ENCODE assay signal across 30 cellular contexts in genomic region chr15:44490628-44491027, GRCh38. TPM values are rescaled to one million over a fixed set of nuclear protein-coding genes. Genes with fewer than 3 reads are reported as not detected.
A peak's percentile ranks its signal among the peaks of the same experiment; 100 is the strongest.
DNase-seq lines count a peak whose midpoint lies in the region; ATAC-seq and TF ChIP-seq lines count a peak whose summit lies in the region.
"Had no signal": no experiment of that assay in that cellular context is flagged by ENCODE, and none has a peak within 500 bp of the region (broad histone marks: within the 10 kb centered on the region; RNA-seq: fewer than 3 reads in every experiment).

No MANE protein-coding gene starts in this region.

- in situ Hi-C loops in KBM-7 (cut with MboI; ENCODE audit: low pct_unique_long_range_greater_than_20kb, low sequenced_read_pairs) = no loop called here

- H3K4me1 ChIP-seq in HEK293 (ENCODE audit: control insufficient read depth, insufficient read depth, low read length) = peaks cover 4% of the 10 kb centered on the region
- H3K4me1 ChIP-seq: neural progenitor cell had no signal

- ATAC-seq in activated T-helper 17 cell treated with anti-CD3 and anti-CD28 coated beads, Interleukin-2, amount 50 U/mL, for 72 hours (replicated peaks) = no peak
- ATAC-seq in naive thymus-derived CD8-positive, alpha-beta T cell = no peak
- ATAC-seq: activated naive CD8-positive, alpha-beta T cell treated with anti-CD3 and anti-CD28 coated beads, Interleukin-2, amount 50 U/mL, for 24 hours; left ventricle myocardium superior; mucosa of descending colon; psoas muscle had no signal

- H3K4me1 Mint-ChIP-seq in activated T-helper 17 cell treated with anti-CD3 and anti-CD28 coated beads, Interleukin-2, amount 50 U/mL, for 72 hours = peaks cover 22% of the 10 kb centered on the region
- peaks cover 0 to 12% (median 8%) of the 10 kb centered on the region in 4 donors for H3K4me1 Mint-ChIP-seq in naive thymus-derived CD8-positive, alpha-beta T cell
- H3K4me1 Mint-ChIP-seq: neural progenitor cell had no signal

- TF ChIP-seq CTCF in AG04450 (IDR thresholded peaks at IDR 0.05; ENCODE audit: low read depth, low read length) (no peak), HEK293 (tag by site-specific recombination; IDR thresholded peaks at IDR 0.05) (no peak)

- no peaks in the 10 kb centered on the region for H3K27me3 ChIP-seq in AG04450 (ENCODE audit: control insufficient read depth, insufficient read depth, low read length)
- H3K27me3 ChIP-seq: cardiac muscle cell, neural progenitor cell, SJSA1 had no signal

- peaks cover 13 to 33% of the 10 kb centered on the region in 2 experiments; a peak in 2 of 3 replicates for H3K36me3 ChIP-seq in HEK293 (ENCODE audit: control insufficient read depth in 2 of 2, insufficient read depth in 1 of 2, low read length in 2 of 2)

- H3K36me3 Mint-ChIP-seq in activated T-helper 17 cell treated with anti-CD3 and anti-CD28 coated beads, Interleukin-2, amount 50 U/mL, for 72 hours (ENCODE audit: low read depth) = peaks cover 85% of the 10 kb centered on the region
- H3K36me3 Mint-ChIP-seq in naive thymus-derived CD8-positive, alpha-beta T cell = peaks cover 4 to 83% (median 18%) of the 10 kb centered on the region in 3 donors

- DNase-seq in AG04450 (ENCODE audit: low read depth, low spot score) (peak; percentile 62), iris pigment epithelial cell (ENCODE audit: low read depth) (peak; percentile 58), erythroblast (lab: John Stamatoyannopoulos, UW) (no peak), KBM-7 (no peak), retina (no peak)
- no peak for DNase-seq in naive thymus-derived CD8-positive, alpha-beta T cell
- DNase-seq: activated CD4-positive, alpha-beta T cell treated with anti-CD3 and anti-CD28 coated beads, Interleukin-2, amount 10 ng/mL, durations not matched to agents 7 days and 5 days; activated CD8-positive, alpha-beta memory T cell treated with anti-CD3 and anti-CD28 coated beads, Interleukin-2, amount 50 U/mL, for 4 hours; activated effector memory CD4-positive, alpha-beta T cell treated with Interleukin-2 at 50 U/mL for 16 hours; activated naive CD8-positive, alpha-beta T cell treated with anti-CD3 and anti-CD28 coated beads, Interleukin-2, amount 50 U/mL, for 24 hours; cortex of kidney; H7; immature natural killer cell; left ventricle myocardium superior; mucosa of descending colon; NCI-H1092 treated with DMSO at 0.1 percent for 48 hours; NCI-H1930; NCI-H2227 treated with DMSO at 0.1 percent for 48 hours; OCI-M1; psoas muscle; stimulated activated CD4-positive, alpha-beta T cell treated with anti-CD3 and anti-CD28 coated beads, Interleukin-1b, Interleukin-23, amount 100 ng/mL, for 48 hours; substantia nigra; T-helper 2 cell had no signal

- POLR2A ChIA-PET in AG04450 (lab: Yijun Ruan, JAX) = interaction anchor here (0.8 to 2.3 kb wide), 4 partner anchors 46 to 666 kb away, joined by 3 to 13 read pairs (median 5); partner anchors contain the start of genes EIF3J and MFAP1
- POLR2A ChIA-PET in HEK293 (lab: Yijun Ruan, JAX) = interaction anchor here (0.6 kb wide), 1 partner anchor 178 kb away, joined by 3 read pairs; no protein-coding TSS in a partner anchor
- POLR2A ChIA-PET in naive thymus-derived CD8-positive, alpha-beta T cell (lab: Charles Lee) = no interaction called here

- no peak overlapping the region for H3K4me3 ChIP-seq in AG04450 (ENCODE audit: low read depth, low read length)
- no peak overlapping the region for H3K4me3 ChIP-seq in HEK293 (ENCODE audit: low read depth, low read length)
- H3K4me3 ChIP-seq: cardiac muscle cell, mucosa of descending colon, neural progenitor cell, psoas muscle, SJSA1, skin epidermis had no signal

- peak overlapping the region; percentile 68 for H3K27ac Mint-ChIP-seq in activated T-helper 17 cell treated with anti-CD3 and anti-CD28 coated beads, Interleukin-2, amount 50 U/mL, for 72 hours
- H3K27ac Mint-ChIP-seq in naive thymus-derived CD8-positive, alpha-beta T cell = peak overlapping the region in 3 of 10 donors; percentile 1 to 89 (median 66)
- H3K27ac Mint-ChIP-seq: activated CD4-positive, alpha-beta T cell treated with anti-CD3 and anti-CD28 coated beads, Interleukin-2, amount 10 ng/mL, durations not matched to agents 7 days and 5 days; activated naive CD8-positive, alpha-beta T cell treated with anti-CD3 and anti-CD28 coated beads, Interleukin-2, amount 50 U/mL, for 24 hours; neural progenitor cell had no signal

- TF ChIP-seq POLR2A in erythroblast (IDR thresholded peaks at IDR 0.05; ENCODE audit: low read length) = no peak

- no peak overlapping the region for H3K4me3 Mint-ChIP-seq in activated T-helper 17 cell treated with anti-CD3 and anti-CD28 coated beads, Interleukin-2, amount 50 U/mL, for 72 hours
- no peak overlapping the region for H3K4me3 Mint-ChIP-seq in naive thymus-derived CD8-positive, alpha-beta T cell
- H3K4me3 Mint-ChIP-seq: activated CD4-positive, alpha-beta T cell treated with anti-CD3 and anti-CD28 coated beads, Interleukin-2, amount 10 ng/mL, durations not matched to agents 7 days and 5 days; activated naive CD8-positive, alpha-beta T cell treated with anti-CD3 and anti-CD28 coated beads, Interleukin-2, amount 50 U/mL, for 24 hours; immature natural killer cell; neural progenitor cell had no signal

- CTCF ChIA-PET in AG04450 (lab: Charles Lee) = interaction anchor here (0.9 to 3.8 kb wide), 3 partner anchors 11 to 64 kb away, joined by 3 to 27 read pairs (median 3); no protein-coding TSS in a partner anchor
- CTCF ChIA-PET in HEK293 (lab: Yijun Ruan, JAX) = interaction anchor here (0.8 to 3.8 kb wide), 2 partner anchors 9 to 11 kb away, joined by 3 to 10 read pairs; no protein-coding TSS in a partner anchor

- no peaks in the 10 kb centered on the region for H3K27me3 Mint-ChIP-seq in activated T-helper 17 cell treated with anti-CD3 and anti-CD28 coated beads, Interleukin-2, amount 50 U/mL, for 72 hours
- H3K27me3 Mint-ChIP-seq in naive thymus-derived CD8-positive, alpha-beta T cell = no peaks in the 10 kb centered on the region
- H3K27me3 Mint-ChIP-seq: activated CD4-positive, alpha-beta T cell treated with anti-CD3 and anti-CD28 coated beads, Interleukin-2, amount 10 ng/mL, durations not matched to agents 7 days and 5 days; activated naive CD8-positive, alpha-beta T cell treated with anti-CD3 and anti-CD28 coated beads, Interleukin-2, amount 50 U/mL, for 24 hours had no signal

- H3K27ac ChIP-seq in AG04450 (ENCODE audit: low read depth, low read length) (no peak overlapping the region), HEK293 (ENCODE audit: extremely low read depth, low read depth, low read length) (no peak overlapping the region)
- H3K27ac ChIP-seq: C4-2B, cardiac muscle cell, neural progenitor cell, psoas muscle, SJSA1, skin epidermis had no signal

- H3K9me3 ChIP-seq in AG04450 (ENCODE audit: control insufficient read depth, insufficient read depth, low read length) (no peaks in the 10 kb centered on the region), HEK293 (ENCODE audit: control insufficient read depth, insufficient read depth, low read depth, low read length) (no peaks in the 10 kb centered on the region)
- H3K9me3 ChIP-seq: mucosa of descending colon, psoas muscle, SJSA1 had no signal

- H3K9me3 Mint-ChIP-seq in activated T-helper 17 cell treated with anti-CD3 and anti-CD28 coated beads, Interleukin-2, amount 50 U/mL, for 72 hours = no peaks in the 10 kb centered on the region
- H3K9me3 Mint-ChIP-seq in naive thymus-derived CD8-positive, alpha-beta T cell = no peaks in the 10 kb centered on the region
- H3K9me3 Mint-ChIP-seq: activated CD4-positive, alpha-beta T cell treated with anti-CD3 and anti-CD28 coated beads, Interleukin-2, amount 10 ng/mL, durations not matched to agents 7 days and 5 days; activated naive CD8-positive, alpha-beta T cell treated with anti-CD3 and anti-CD28 coated beads, Interleukin-2, amount 50 U/mL, for 24 hours; immature natural killer cell; neural progenitor cell had no signal

TF ChIP-seq in HEK293, 187 proteins besides CTCF, POLR2A, EP300 and RAD21 (continues in another document):
- TF ChIP-seq SCRT2 (tag by site-specific recombination; IDR thresholded peaks at IDR 0.05) (peak; percentile 83), ZNF26 (tag by site-specific recombination; IDR thresholded peaks at IDR 0.05) (no peak), ZNF132 (tag by site-specific recombination; IDR thresholded peaks at IDR 0.05; ENCODE audit: borderline replicate concordance) (no peak), ZNF837 (tag by site-specific recombination; IDR thresholded peaks at IDR 0.05) (no peak), PRDM6 (tag by site-specific recombination; IDR thresholded peaks at IDR 0.05) (no peak), ZNF600 (tag by site-specific recombination; IDR thresholded peaks at IDR 0.05) (peak; percentile 89), KLF16 (tag by site-specific recombination; IDR thresholded peaks at IDR 0.05) (no peak)

RNA-seq across cellular contexts. Expression of gene EIF3J, which starts 46.3 kb away (rescaled TPM):
- 70.9 and 97.5 TPM in 2 replicates for polyA plus RNA-seq in AG04450 (2011; rRNA removed)
- polyA minus RNA-seq in AG04450 (2011; rRNA and poly(A)+ RNA removed) = 21.4 and 57.4 TPM in 2 replicates
- total RNA-seq in activated T-helper 17 cell treated with anti-CD3 and anti-CD28 coated beads, Interleukin-2, amount 50 U/mL, for 72 hours = 10 to 100 TPM; 43.5 to 99.1 TPM
- 10 to 100 TPM; 70.9 to 77.4 TPM for total RNA-seq in naive thymus-derived CD8-positive, alpha-beta T cell
- 10 to 100 TPM; 15.3 to 18.4 (median 16.2) TPM for polyA plus RNA-seq in naive thymus-derived CD8-positive, alpha-beta T cell

Comparison
In these comparisons a context has a peak if more than half of its experiments do, and no peak if none do; other contexts are left out.
1. DNase-seq: peak in AG04450 (single experiment) and iris pigment epithelial cell (single experiment); none in erythroblast (0 of 2), KBM-7 (single experiment), naive thymus-derived CD8-positive, alpha-beta T cell (0 of 10) and retina (single experiment).